20 cellular contexts compared by ENCODE assay signal in genomic region chr4:168607215-168607614, GRCh38.
A peak's percentile ranks its signal among the peaks of the same experiment; 100 is the strongest.
DNase-seq lines count a peak whose midpoint lies in the region; ATAC-seq and TF ChIP-seq lines count a peak whose summit lies in the region.
"Had no signal": no experiment of that assay in that cellular context is flagged by ENCODE, and none has a peak within 500 bp of the region (broad histone marks: within the 10 kb centered on the region; RNA-seq: fewer than 3 reads in every experiment).

No MANE protein-coding gene starts in this region.

- no peak overlapping the region for H2AFZ ChIP-seq in HCT116 (ENCODE audit: low read depth, low read length, poor library complexity, severe bottlenecking)
- H2AFZ ChIP-seq: GM23248 had no signal

- peak; percentile 2 for DNase-seq in NCI-H510A treated with DMSO at 0.1 percent for 48 hours (lab: John Stamatoyannopoulos, UW)
- DNase-seq in NCI-H510A (lab: John Stamatoyannopoulos, UW), result no peak
- DNase-seq in HCT116 (ENCODE audit: low read depth, low spot score), result no peak
- peak; percentile 15 for DNase-seq in renal cortical epithelial cell (ENCODE audit: low read depth)
- no peak for DNase-seq in NCI-H2227 (lab: John Stamatoyannopoulos, UW; ENCODE audit: unreplicated experiment)
- no peak for DNase-seq in immature natural killer cell
- DNase-seq: CD4-positive, CD25-positive, alpha-beta regulatory T cell; GM23248; H9; HFFc6; MM.1S; NCI-H2029; NCI-H446 treated with DMSO at 0.1 percent for 48 hours; SIG-M5; SK-N-SH had no signal

- no peaks in the 10 kb centered on the region for H3K9me3 ChIP-seq in HCT116 (ENCODE audit: control insufficient read depth in 1 of 2, insufficient read depth in 1 of 2, low read depth in 1 of 2, low read length in 2 of 2)
- no peaks in the 10 kb centered on the region for H3K9me3 ChIP-seq in endocrine pancreas (ENCODE audit: control insufficient read depth, low read length)
- H3K9me3 ChIP-seq: BLaER1, SK-N-SH had no signal

- 0 out of 2 replicates have a peak overlapping the region, but pooled peaks have one; percentile 10 for H3K9ac ChIP-seq in HCT116 (ENCODE audit: low read length)
- H3K9ac ChIP-seq in endocrine pancreas (ENCODE audit: control insufficient read depth, insufficient read depth, low read length), result no peak overlapping the region
- H3K9ac ChIP-seq: BLaER1, GM23248, KMS-11, SK-N-SH had no signal

- H3K4me1 Mint-ChIP-seq in immature natural killer cell, result no peaks in the 10 kb centered on the region
- H3K4me1 Mint-ChIP-seq: CD4-positive, CD25-positive, alpha-beta regulatory T cell had no signal

- H3K4me1 ChIP-seq in HCT116 (ENCODE audit: control insufficient read depth in 1 of 2, insufficient read depth in 2 of 2, low read length in 2 of 2) (peaks cover 73 to 87% of the 10 kb centered on the region in 2 experiments), endocrine pancreas (ENCODE audit: control insufficient read depth, insufficient read depth, low read length) (no peaks in the 10 kb centered on the region)

- BruUV-seq in HCT116 (replicated peaks; lab: Mats Ljungman, UMichigan), result no TSS peak

- no peak for TF ChIP-seq POLR2A in HCT116 (IDR thresholded peaks at IDR 0.05; ENCODE audit: borderline replicate concordance, extremely low read depth, insufficient read depth, insufficient read length)

- RAD21 ChIA-PET in HCT116 (lab: Charles Lee; ENCODE audit: low non-redundant PET in 1 of 2, low total read pairs in 2 of 2, uncharacterized antibody in 2 of 2, unreplicated experiment in 2 of 2), result no interaction called here

- ATAC-seq in HCT116 (no peak), HG02973 (IDR thresholded peaks at IDR 0.05; ENCODE audit: unreplicated experiment) (no peak)

- H3K27ac Mint-ChIP-seq in immature natural killer cell, result no peak overlapping the region
- H3K27ac Mint-ChIP-seq: CD4-positive, CD25-positive, alpha-beta regulatory T cell; HFFc6 had no signal

- H3K4me2 ChIP-seq in HCT116 (ENCODE audit: low read length), result peak overlapping the region; percentile 28
- H3K4me2 ChIP-seq: BLaER1, KMS-11, SK-N-SH had no signal

- H3K36me3 ChIP-seq in HCT116 (ENCODE audit: control insufficient read depth in 1 of 2, insufficient read depth in 2 of 2, low read length in 2 of 2) (no peaks in the 10 kb centered on the region; a peak in 1 of 4 replicates), endocrine pancreas (ENCODE audit: control insufficient read depth, insufficient read depth, low read length) (no peaks in the 10 kb centered on the region)
- H3K36me3 ChIP-seq: BLaER1 had no signal

- H3K27me3 ChIP-seq in HCT116 (ENCODE audit: insufficient read depth, low read length), result no peaks in the 10 kb centered on the region
- H3K27me3 ChIP-seq in endocrine pancreas (ENCODE audit: control insufficient read depth, insufficient read depth, low read length), result no peaks in the 10 kb centered on the region
- H3K27me3 ChIP-seq: BLaER1 had no signal

- POLR2A ChIA-PET in HCT116 (lab: Charles Lee), result no interaction called here

- H3K27me3 Mint-ChIP-seq in immature natural killer cell (ENCODE audit: low read depth in 3 of 3), result peaks cover 0 to 3% (median 2%) of the 10 kb centered on the region in 3 donors

- intact Hi-C loops in HCT116 (cut with micrococcal nuclease), result no loop called here

- peaks cover 0 to 5% (median 0%) of the 10 kb centered on the region in 6 donors for H3K9me3 Mint-ChIP-seq in immature natural killer cell
- H3K9me3 Mint-ChIP-seq: CD4-positive, CD25-positive, alpha-beta regulatory T cell; H9; HFFc6 had no signal

- no peaks in the 10 kb centered on the region for H3K36me3 Mint-ChIP-seq in immature natural killer cell
- H3K36me3 Mint-ChIP-seq: CD4-positive, CD25-positive, alpha-beta regulatory T cell had no signal

- H4K20me1 ChIP-seq in HCT116 (ENCODE audit: insufficient read depth), result no peaks in the 10 kb centered on the region
- H4K20me1 ChIP-seq: BLaER1 had no signal

- no peak overlapping the region for H3K4me3 Mint-ChIP-seq in immature natural killer cell
- H3K4me3 Mint-ChIP-seq: CD4-positive, CD25-positive, alpha-beta regulatory T cell; H9; HFFc6 had no signal

- CTCF ChIA-PET in HCT116 (lab: Charles Lee), result no interaction called here

- H3K27ac ChIP-seq in HCT116 (ENCODE audit: low read depth, low read length), result peak overlapping the region; percentile 39; the same call in 1 of the 2 replicates
- H3K27ac ChIP-seq: 22Rv1, BLaER1, GM23248, KMS-11 had no signal

- no peaks in the 10 kb centered on the region for H3K9me2 ChIP-seq in HCT116 (ENCODE audit: insufficient read depth)
- H3K9me2 ChIP-seq: SK-N-SH had no signal

- TF ChIP-seq CTCF in HCT116 (IDR thresholded peaks at IDR 0.05 in 2 of 3, conservative IDR thresholded peaks at IDR 0.05 in 1 of 3; ENCODE audit: borderline replicate concordance in 1 of 3, insufficient read depth in 1 of 3, low read depth in 2 of 3, low read length in 2 of 3), result no peak

- H3K4me3 ChIP-seq in HCT116 (replicated peaks in 1 of 2; ENCODE audit: low read depth in 1 of 2, low read length in 2 of 2) (no peak overlapping the region), endocrine pancreas (ENCODE audit: control insufficient read depth, insufficient read depth, low read length) (peak overlapping the region; percentile 7)
- H3K4me3 ChIP-seq: BLaER1, GM23248 had no signal

- peaks cover 26% of the 10 kb centered on the region for H3K79me2 ChIP-seq in HCT116 (ENCODE audit: insufficient read depth, low read length)

- no peak for TF ChIP-seq RAD21 in HCT116 (IDR thresholded peaks at IDR 0.05; ENCODE audit: low read depth)

TF ChIP-seq in HCT116, 20 proteins besides CTCF, POLR2A, EP300 and RAD21:
- TF ChIP-seq SP1 (IDR thresholded peaks at IDR 0.05; ENCODE audit: low read depth) (no peak), CBX3 (IDR thresholded peaks at IDR 0.05; ENCODE audit: low read depth) (no peak), SIN3A (IDR thresholded peaks at IDR 0.05; ENCODE audit: low read depth) (no peak), POLR2AphosphoS5 (IDR thresholded peaks at IDR 0.05; ENCODE audit: low read depth, low read length) (no peak), CEBPB (IDR thresholded peaks at IDR 0.05; ENCODE audit: low read depth) (no peak)

Comparison
In these comparisons a context has a peak if more than half of its experiments do, and no peak if none do; other contexts are left out.
1. DNase-seq: peak in NCI-H510A treated with DMSO at 0.1 percent for 48 hours (single experiment) and renal cortical epithelial cell (single experiment); none in NCI-H510A (single experiment), HCT116 (single experiment), NCI-H2227 (single experiment) and immature natural killer cell (0 of 3).